ENCODE assay signal across 8 cellular contexts in genomic region chr13:114109646-114110045, GRCh38. TPM values are rescaled to one million over a fixed set of nuclear protein-coding genes. Genes with fewer than 3 reads are reported as not detected.
DNase-seq lines count a peak whose midpoint lies in the region; ATAC-seq lines count a peak whose summit lies in the region.

No MANE protein-coding gene starts in this region.

- DNase-seq in NAMALWA (ENCODE audit: low spot score) (peak; percentile 43), Right ventricle myocardium superior (peak; percentile 66), ureter (ENCODE audit: low spot score) (no peak), NCI-H2196 treated with DMSO at 0.1 percent for 48 hours (lab: John Stamatoyannopoulos, UW; ENCODE audit: unreplicated experiment) (no peak), activated gamma-delta T cell (lab: John Stamatoyannopoulos, UW) (no peak), kidney tubule cell (ENCODE audit: low spot score) (no peak)
- DNase-seq in activated CD4-positive, alpha-beta T cell treated with anti-CD3 and anti-CD28 coated beads, Interleukin-2, amount 50 U/mL, for 4 hours, result peak; percentile 37
- peak; percentile 59 for DNase-seq in stimulated activated CD4-positive, alpha-beta T cell treated with anti-CD3 and anti-CD28 coated beads, Interleukin-4, amount 100 ng/mL, for 1 hour

- no peak for ATAC-seq in Right ventricle myocardium superior (ENCODE audit: poor library complexity)

- intact Hi-C loops in Right ventricle myocardium superior (cut with DNase I), result no loop called here

RNA-seq across cellular contexts. Expression of gene RASA3, which starts 22.8 kb away (rescaled TPM):
- 11.2 TPM for total RNA-seq in Right ventricle myocardium superior
- total RNA-seq in ureter, result 22.4 TPM

Comparison
In these comparisons a context has a peak if more than half of its experiments do, and no peak if none do; other contexts are left out.
1. DNase-seq: peak in NAMALWA (single experiment), activated CD4-positive, alpha-beta T cell treated with anti-CD3 and anti-CD28 coated beads, Interleukin-2, amount 50 U/mL, for 4 hours (2 of 2), Right ventricle myocardium superior (single experiment) and stimulated activated CD4-positive, alpha-beta T cell treated with anti-CD3 and anti-CD28 coated beads, Interleukin-4, amount 100 ng/mL, for 1 hour (single experiment); none in ureter (single experiment), NCI-H2196 treated with DMSO at 0.1 percent for 48 hours (single experiment), activated gamma-delta T cell (single experiment) and kidney tubule cell (single experiment).